1 cellular context compared by ENCODE assay signal in genomic region chr3:123961508-123961856, GRCh38.
TF ChIP-seq lines count a peak whose summit lies in the region.

No MANE protein-coding gene starts in this region.

TF ChIP-seq in liver, 16 proteins besides CTCF, POLR2A, EP300 and RAD21 (continued from another document):
- TF ChIP-seq, protein P1, sequence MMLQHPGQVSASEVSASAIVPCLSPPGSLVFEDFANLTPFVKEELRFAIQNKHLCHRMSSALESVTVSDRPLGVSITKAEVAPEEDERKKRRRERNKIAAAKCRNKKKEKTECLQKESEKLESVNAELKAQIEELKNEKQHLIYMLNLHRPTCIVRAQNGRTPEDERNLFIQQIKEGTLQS (IDR thresholded peaks at IDR 0.05), result no peak
- no peak for TF ChIP-seq HNF4A (conservative IDR thresholded peaks at IDR 0.05)
